ENCODE assay signal across 9 cellular contexts in genomic region chr1:156583821-156584622, GRCh38. TPM values are rescaled to one million over a fixed set of nuclear protein-coding genes. Genes with fewer than 3 reads are reported as not detected.
DNase-seq lines count a peak whose midpoint lies in the region; ATAC-seq, FAIRE-seq and TF ChIP-seq lines count a peak whose summit lies in the region.
"Had no signal": no experiment of that assay in that cellular context is flagged by ENCODE, and none has a peak within 500 bp of the region (broad histone marks: within the 10 kb centered on the region; RNA-seq: fewer than 3 reads in every experiment).

No MANE protein-coding gene starts in this region.

- no peak for TF ChIP-seq POLR2A in K562 (conservative IDR thresholded peaks at IDR 0.05)

- no peak for TF ChIP-seq EP300 in K562 (IDR thresholded peaks at IDR 0.05; ENCODE audit: low read length)

- BruUV-seq in K562 (replicated peaks; lab: Mats Ljungman, UMichigan), result no TSS peak

- POLR2A ChIA-PET in K562 (lab: Yijun Ruan, JAX), result no interaction called here

- H3K27me3 ChIP-seq in K562 (ENCODE audit: control insufficient read depth in 2 of 2, insufficient read depth in 2 of 2, low read length in 2 of 2), result no peaks in the 10 kb centered on the region

- 45% methylated on average over 20 of the region's 20 CpGs for WGBS in K562 (ENCODE audit: insufficient coverage, low coverage, missing lambda C conversion rate)

- ATAC-seq in K562, result peak; percentile 81
- ATAC-seq in HG02852 (IDR thresholded peaks at IDR 0.05; ENCODE audit: unreplicated experiment), result no peak

- no peak overlapping the region for H3K4me3 ChIP-seq in K562

- intact Hi-C loops in K562 (cut with micrococcal nuclease), result loop anchor here (1.0 to 2.0 kb wide), 2 partner anchors 24 to 127 kb away; no protein-coding TSS in a partner anchor

- H4K20me1 ChIP-seq in K562 (replicated peaks; ENCODE audit: control insufficient read depth, insufficient read depth, low read length), result no peaks in the 10 kb centered on the region

- H3K9ac ChIP-seq in K562 (ENCODE audit: insufficient read depth in 1 of 2, low read depth in 2 of 2, low read length in 2 of 2), result no peak overlapping the region

- H3K4me1 ChIP-seq in K562 (replicated peaks in 1 of 2; ENCODE audit: control insufficient read depth in 2 of 2, insufficient read depth in 2 of 2, low read length in 2 of 2), result peaks cover 0 to 10% of the 10 kb centered on the region in 2 experiments; a peak in 3 of 5 replicates

- TF ChIP-seq CTCF in GM13976 (IDR thresholded peaks at IDR 0.05; ENCODE audit: borderline replicate concordance, control extremely low read depth, extremely low read depth, insufficient read depth, missing control alignments) (peak; percentile 71), K562 (IDR thresholded peaks at IDR 0.05 in 2 of 3, conservative IDR thresholded peaks at IDR 0.05 in 1 of 3; ENCODE audit: insufficient read depth in 2 of 3, low read depth in 1 of 3, low read length in 3 of 3) (peak; percentile 88 to 98 (median 90))

- no peak overlapping the region for H3K27ac ChIP-seq in K562 (ENCODE audit: extremely low read depth, low read depth, low read length)

- H3K9me1 ChIP-seq in K562 (ENCODE audit: control insufficient read depth, insufficient read depth, low read length), result no peaks in the 10 kb centered on the region

- no peak overlapping the region for H3K4me2 ChIP-seq in K562 (ENCODE audit: insufficient read depth, low read length)

- in situ Hi-C loops in GM13976 (cut with MboI; ENCODE audit: low sequenced_read_pairs, unreplicated experiment), result no loop called here
- in situ Hi-C loops in K562 (cut with MboI), result no loop called here

- CTCF ChIA-PET in K562 (lab: Yijun Ruan, JAX; ENCODE audit: low intra/inter-chr PET ratio), result interaction anchor here (0.5 to 4.6 kb wide), 8 partner anchors 17 to 344 kb away, joined by 4 to 77 read pairs (median 6); partner anchors contain the start of gene GPATCH4

- FAIRE-seq in TTC549 (lab: Jason Lieb, UNC) (peak; percentile 92), K562 (lab: Jason Lieb, UNC) (peak; percentile 95)

- no peaks in the 10 kb centered on the region for H3K36me3 ChIP-seq in K562 (ENCODE audit: control insufficient read depth, insufficient read depth, low read length)

- peak overlapping the region; percentile 74 for H2AFZ ChIP-seq in K562 (ENCODE audit: low read depth, low read length)

- peak; percentile 79 to 92 for TF ChIP-seq RAD21 in K562 (CRISPR knock-in tag; conservative IDR thresholded peaks at IDR 0.05 in 1 of 2, IDR thresholded peaks at IDR 0.05 in 1 of 2)

- H3K9me3 ChIP-seq in K562 (replicated peaks; ENCODE audit: control insufficient read depth, insufficient read depth, low read depth, low read length), result no peaks in the 10 kb centered on the region

- DNase-seq in 8988T (peak; percentile 63), GM13976 (ENCODE audit: low spot score) (peak; percentile 88), NCI-H2107 (lab: John Stamatoyannopoulos, UW) (peak; percentile 49), K562 (ENCODE audit: extremely low read depth in 1 of 4, low spot score in 3 of 4) (peak; percentile 77 to 89 (median 82)), iPS-NIHi7 (ENCODE audit: extremely low spot score) (peak; percentile 88)
- DNase-seq in stimulated activated CD4-positive, alpha-beta T cell treated with anti-CD3 and anti-CD28 coated beads, Interleukin-15, amount 100 ng/mL, for 24 hours, result peak; percentile 86

- no peaks in the 10 kb centered on the region for H3K79me2 ChIP-seq in K562 (ENCODE audit: control insufficient read depth, insufficient read depth, low read length)

RNA-seq across cellular contexts. Expression of gene TTC24, which starts 4.5 kb away (rescaled TPM):
- total RNA-seq in K562 (2011; cell fraction: chromatin; rRNA removed; ENCODE audit: low replicate concordance), result not detected in 2 replicates
- not detected in 2 replicates for total RNA-seq in K562 (2011; cell fraction: nucleolus; rRNA removed)
- not detected in 2 replicates for total RNA-seq in K562 (2011; cell fraction: nucleoplasm; rRNA removed)
- not detected in 2 replicates for total RNA-seq in K562 (2014; rRNA removed)
- total RNA-seq in K562 (2014; rRNA removed; fragmentation: Illumina TruSeq; extraction: Trizol), result not detected in 2 replicates
- not detected in 2 replicates for total RNA-seq in K562 (2015; rRNA removed; fragmentation: Illumina TruSeq; extraction: Trizol)
- total RNA-seq in K562 (2021), result not detected in 2 replicates
- not detected in 2 replicates for polyA plus RNA-seq in K562 (2011; rRNA removed)
- polyA plus RNA-seq in K562 (2011; cell fraction: cytosol; rRNA removed), result not detected in 2 replicates
- polyA plus RNA-seq in K562 (2011; cell fraction: nucleus; rRNA removed), result not detected in 2 replicates
- not detected in 2 replicates for polyA plus RNA-seq in K562 (2012)
- polyA plus RNA-seq in K562 (2014; fragmentation: Illumina TruSeq; extraction: Trizol), result not detected in 2 replicates
- not detected for polyA plus RNA-seq in K562 (2014; fragmentation: Nextera tagmentation; extraction: Ambion mirVana)
- polyA plus RNA-seq in K562 (2014; rRNA removed), result not detected in 2 replicates
- polyA minus RNA-seq in K562 (2011; rRNA and poly(A)+ RNA removed), result not detected in 2 replicates
- not detected in 2 replicates for polyA minus RNA-seq in K562 (2011; cell fraction: cytosol; rRNA and poly(A)+ RNA removed)
- not detected in 2 replicates for polyA minus RNA-seq in K562 (2011; cell fraction: nucleus; rRNA and poly(A)+ RNA removed)
- total RNA-seq: temporal lobe had no signal

RNA-seq across cellular contexts. Expression of gene NAXE, which starts 7.6 kb away (rescaled TPM):
- total RNA-seq in K562 (2011; cell fraction: chromatin; rRNA removed; ENCODE audit: low replicate concordance), result 43.8 and 126 TPM in 2 replicates
- total RNA-seq in K562 (2011; cell fraction: nucleolus; rRNA removed), result 112 and 139 TPM in 2 replicates
- 102 TPM in 2 replicates for total RNA-seq in K562 (2011; cell fraction: nucleoplasm; rRNA removed)
- total RNA-seq in K562 (2014; rRNA removed) (122 and 150 TPM in 2 replicates), K562 (2014; rRNA removed; fragmentation: Illumina TruSeq; extraction: Trizol) (76.6 and 99.9 TPM in 2 replicates), K562 (2015; rRNA removed; fragmentation: Illumina TruSeq; extraction: Trizol) (90.0 and 93.1 TPM in 2 replicates), K562 (2021) (112 and 113 TPM in 2 replicates)
- polyA plus RNA-seq in K562 (2011; rRNA removed) (38.4 and 66.9 TPM in 2 replicates), K562 (2014; fragmentation: Illumina TruSeq; extraction: Trizol) (136 and 137 TPM in 2 replicates), K562 (2014; fragmentation: Nextera tagmentation; extraction: Ambion mirVana) (10 to 100 TPM; 27.3 to 38.2 TPM), K562 (2014; rRNA removed) (77.2 and 85.8 TPM in 2 replicates)
- polyA plus RNA-seq in K562 (2011; cell fraction: cytosol; rRNA removed), result 81.6 and 136 TPM in 2 replicates
- polyA plus RNA-seq in K562 (2011; cell fraction: nucleus; rRNA removed), result 82.3 and 92.2 TPM in 2 replicates
- 106 and 111 TPM in 2 replicates for polyA plus RNA-seq in K562 (2012)
- 31.2 and 45.6 TPM in 2 replicates for polyA minus RNA-seq in K562 (2011; rRNA and poly(A)+ RNA removed)
- polyA minus RNA-seq in K562 (2011; cell fraction: cytosol; rRNA and poly(A)+ RNA removed), result 23.6 and 34.6 TPM in 2 replicates
- polyA minus RNA-seq in K562 (2011; cell fraction: nucleus; rRNA and poly(A)+ RNA removed), result 40.1 and 65.3 TPM in 2 replicates

RNA-seq across cellular contexts. Expression of gene IQGAP3, which starts 11.7 kb away (rescaled TPM):
- total RNA-seq in K562 (2011; cell fraction: chromatin; rRNA removed; ENCODE audit: low replicate concordance), result 82.6 and 114 TPM in 2 replicates
- total RNA-seq in K562 (2011; cell fraction: nucleolus; rRNA removed), result 58.8 and 62.5 TPM in 2 replicates
- total RNA-seq in K562 (2011; cell fraction: nucleoplasm; rRNA removed), result 60.2 and 63.7 TPM in 2 replicates
- total RNA-seq in K562 (2014; rRNA removed) (10.5 and 14.4 TPM in 2 replicates), K562 (2014; rRNA removed; fragmentation: Illumina TruSeq; extraction: Trizol) (6.4 and 8.4 TPM in 2 replicates), K562 (2015; rRNA removed; fragmentation: Illumina TruSeq; extraction: Trizol) (9.2 and 10.8 TPM in 2 replicates), K562 (2021) (14.1 and 16.6 TPM in 2 replicates)
- polyA plus RNA-seq in K562 (2011; rRNA removed) (14.1 and 32.1 TPM in 2 replicates), K562 (2014; fragmentation: Illumina TruSeq; extraction: Trizol) (11.0 and 11.9 TPM in 2 replicates), K562 (2014; fragmentation: Nextera tagmentation; extraction: Ambion mirVana) (1 to 10 TPM; 1.4 TPM), K562 (2014; rRNA removed) (10.5 and 16.5 TPM in 2 replicates)
- 9.2 and 12.7 TPM in 2 replicates for polyA plus RNA-seq in K562 (2011; cell fraction: cytosol; rRNA removed)
- 162 and 212 TPM in 2 replicates for polyA plus RNA-seq in K562 (2011; cell fraction: nucleus; rRNA removed)
- polyA plus RNA-seq in K562 (2012), result 12.9 and 29.3 TPM in 2 replicates
- 16.0 and 26.5 TPM in 2 replicates for polyA minus RNA-seq in K562 (2011; rRNA and poly(A)+ RNA removed)
- polyA minus RNA-seq in K562 (2011; cell fraction: cytosol; rRNA and poly(A)+ RNA removed), result 7.9 and 16.4 TPM in 2 replicates
- 23.0 and 48.5 TPM in 2 replicates for polyA minus RNA-seq in K562 (2011; cell fraction: nucleus; rRNA and poly(A)+ RNA removed)

RNA-seq across cellular contexts. Expression of gene GPATCH4, which starts 17.3 kb away (rescaled TPM):
- total RNA-seq in K562 (2011; cell fraction: chromatin; rRNA removed; ENCODE audit: low replicate concordance), result 75.8 and 111 TPM in 2 replicates
- 69.5 and 70.0 TPM in 2 replicates for total RNA-seq in K562 (2011; cell fraction: nucleolus; rRNA removed)
- 69.2 and 102 TPM in 2 replicates for total RNA-seq in K562 (2011; cell fraction: nucleoplasm; rRNA removed)
- total RNA-seq in K562 (2014; rRNA removed) (43.7 and 47.5 TPM in 2 replicates), K562 (2014; rRNA removed; fragmentation: Illumina TruSeq; extraction: Trizol) (73.1 and 76.5 TPM in 2 replicates), K562 (2015; rRNA removed; fragmentation: Illumina TruSeq; extraction: Trizol) (75.8 and 79.5 TPM in 2 replicates), K562 (2021) (45.8 and 51.4 TPM in 2 replicates)
- polyA plus RNA-seq in K562 (2011; rRNA removed) (51.5 and 57.9 TPM in 2 replicates), K562 (2014; fragmentation: Illumina TruSeq; extraction: Trizol) (94.7 and 105 TPM in 2 replicates), K562 (2014; fragmentation: Nextera tagmentation; extraction: Ambion mirVana) (10 to 100 TPM; 82.1 to 90.8 TPM), K562 (2014; rRNA removed) (53.9 and 59.3 TPM in 2 replicates)
- 29.4 and 32.0 TPM in 2 replicates for polyA plus RNA-seq in K562 (2011; cell fraction: cytosol; rRNA removed)
- polyA plus RNA-seq in K562 (2011; cell fraction: nucleus; rRNA removed), result 51.1 and 51.7 TPM in 2 replicates
- 27.1 and 86.2 TPM in 2 replicates for polyA plus RNA-seq in K562 (2012)
- polyA minus RNA-seq in K562 (2011; rRNA and poly(A)+ RNA removed), result 72.9 and 74.3 TPM in 2 replicates
- polyA minus RNA-seq in K562 (2011; cell fraction: cytosol; rRNA and poly(A)+ RNA removed), result 17.4 and 29.2 TPM in 2 replicates
- 49.8 and 60.9 TPM in 2 replicates for polyA minus RNA-seq in K562 (2011; cell fraction: nucleus; rRNA and poly(A)+ RNA removed)

RNA-seq across cellular contexts. Expression of gene HAPLN2, which starts 35.2 kb away (rescaled TPM):
- total RNA-seq in K562 (2011; cell fraction: chromatin; rRNA removed; ENCODE audit: low replicate concordance), result 1.4 TPM in 1 of 2 replicates, not detected in the other
- 3.0 TPM in 2 replicates for total RNA-seq in K562 (2011; cell fraction: nucleolus; rRNA removed)
- total RNA-seq in K562 (2011; cell fraction: nucleoplasm; rRNA removed), result 0.53 and 0.88 TPM in 2 replicates
- total RNA-seq in K562 (2014; rRNA removed), result 3.1 and 3.8 TPM in 2 replicates
- total RNA-seq in K562 (2014; rRNA removed; fragmentation: Illumina TruSeq; extraction: Trizol), result not detected in 2 replicates
- total RNA-seq in K562 (2015; rRNA removed; fragmentation: Illumina TruSeq; extraction: Trizol), result 0.14 and 0.19 TPM in 2 replicates
- 3.6 and 5.2 TPM in 2 replicates for total RNA-seq in K562 (2021)
- polyA plus RNA-seq in K562 (2011; rRNA removed), result 0.39 and 0.76 TPM in 2 replicates
- 1.3 and 4.1 TPM in 2 replicates for polyA plus RNA-seq in K562 (2011; cell fraction: cytosol; rRNA removed)
- 6.5 and 10.9 TPM in 2 replicates for polyA plus RNA-seq in K562 (2011; cell fraction: nucleus; rRNA removed)
- 0.95 and 3.3 TPM in 2 replicates for polyA plus RNA-seq in K562 (2012)
- polyA plus RNA-seq in K562 (2014; fragmentation: Illumina TruSeq; extraction: Trizol), result 0.17 TPM in 1 of 2 replicates, not detected in the other
- polyA plus RNA-seq in K562 (2014; fragmentation: Nextera tagmentation; extraction: Ambion mirVana), result not detected
- polyA plus RNA-seq in K562 (2014; rRNA removed), result 4.4 and 4.5 TPM in 2 replicates
- polyA minus RNA-seq in K562 (2011; rRNA and poly(A)+ RNA removed), result 0.35 TPM in 1 of 2 replicates, not detected in the other
- polyA minus RNA-seq in K562 (2011; cell fraction: cytosol; rRNA and poly(A)+ RNA removed), result not detected in 2 replicates
- 3.1 and 3.8 TPM in 2 replicates for polyA minus RNA-seq in K562 (2011; cell fraction: nucleus; rRNA and poly(A)+ RNA removed)
